ENCODE assay signal across 13 cellular contexts in genomic region chr2:222296311-222296736, GRCh38. TPM values are rescaled to one million over a fixed set of nuclear protein-coding genes. Genes with fewer than 3 reads are reported as not detected.
DNase-seq lines count a peak whose midpoint lies in the region; ATAC-seq and TF ChIP-seq lines count a peak whose summit lies in the region.
"Had no signal": no experiment of that assay in that cellular context is flagged by ENCODE, and none has a peak within 500 bp of the region (broad histone marks: within the 10 kb centered on the region; RNA-seq: fewer than 3 reads in every experiment).

No MANE protein-coding gene starts in this region.

- H3K9me3 ChIP-seq in CD8-positive, alpha-beta T cell (ENCODE audit: low read length) = no peaks in the 10 kb centered on the region
- H3K9me3 ChIP-seq in mesenchymal stem cell (ENCODE audit: control insufficient read depth, low read length) = no peaks in the 10 kb centered on the region
- H3K9me3 ChIP-seq in colonic mucosa = no peaks in the 10 kb centered on the region
- H3K9me3 ChIP-seq: right atrium auricular region had no signal

- H4K8ac ChIP-seq in mesenchymal stem cell (ENCODE audit: low read length) = no peak overlapping the region

- H3K4me3 ChIP-seq in AG04449 (ENCODE audit: low read depth, low read length) (peak overlapping the region; percentile 49), mesenchymal stem cell (ENCODE audit: insufficient read depth in 1 of 2, low read depth in 1 of 2, low read length in 2 of 2) (peak overlapping the region in 1 of 2 experiments; percentile 82), colonic mucosa (no peak overlapping the region)
- H3K4me3 ChIP-seq in CD8-positive, alpha-beta T cell (ENCODE audit: low read depth, low read length) = no peak overlapping the region

- H3K27me3 Mint-ChIP-seq in CD8-positive, alpha-beta T cell (ENCODE audit: low read depth) = peaks cover 81% of the 10 kb centered on the region
- peaks cover 80% of the 10 kb centered on the region for H3K27me3 Mint-ChIP-seq in activated T-helper 17 cell treated with anti-CD3 and anti-CD28 coated beads, Interleukin-2, amount 50 U/mL, for 72 hours

- H3K9me3 Mint-ChIP-seq in CD8-positive, alpha-beta T cell = no peaks in the 10 kb centered on the region
- peaks cover 5% of the 10 kb centered on the region for H3K9me3 Mint-ChIP-seq in activated T-helper 17 cell treated with anti-CD3 and anti-CD28 coated beads, Interleukin-2, amount 50 U/mL, for 72 hours

- no peaks in the 10 kb centered on the region for H3K36me3 Mint-ChIP-seq in CD8-positive, alpha-beta T cell
- H3K36me3 Mint-ChIP-seq in activated T-helper 17 cell treated with anti-CD3 and anti-CD28 coated beads, Interleukin-2, amount 50 U/mL, for 72 hours (ENCODE audit: low read depth) = peaks cover 12% of the 10 kb centered on the region

- H3K23ac ChIP-seq in mesenchymal stem cell (ENCODE audit: low read length in 2 of 2) = no peak overlapping the region

- H3K79me1 ChIP-seq in mesenchymal stem cell (replicated peaks; ENCODE audit: low read length, poor library complexity, severe bottlenecking) = no peaks in the 10 kb centered on the region

- peaks cover 21% of the 10 kb centered on the region for H3K4me1 Mint-ChIP-seq in CD8-positive, alpha-beta T cell (ENCODE audit: low read depth)
- H3K4me1 Mint-ChIP-seq in activated T-helper 17 cell treated with anti-CD3 and anti-CD28 coated beads, Interleukin-2, amount 50 U/mL, for 72 hours = peaks cover 11% of the 10 kb centered on the region

- H3K36me3 ChIP-seq in CD8-positive, alpha-beta T cell (ENCODE audit: insufficient read depth, low read length) = no peaks in the 10 kb centered on the region
- no peaks in the 10 kb centered on the region for H3K36me3 ChIP-seq in mesenchymal stem cell (ENCODE audit: control insufficient read depth in 1 of 2, insufficient read depth in 2 of 2, low read depth in 1 of 2, low read length in 2 of 2)
- no peaks in the 10 kb centered on the region for H3K36me3 ChIP-seq in colonic mucosa
- H3K36me3 ChIP-seq: right atrium auricular region had no signal

- H2AFZ ChIP-seq in mesenchymal stem cell (ENCODE audit: low read depth, low read length) = no peak overlapping the region

- no peak overlapping the region for H3K14ac ChIP-seq in mesenchymal stem cell (ENCODE audit: low read length in 2 of 2)

- no peak overlapping the region for H2BK120ac ChIP-seq in mesenchymal stem cell (ENCODE audit: low read depth, low read length)

- H3K4me2 ChIP-seq in mesenchymal stem cell (ENCODE audit: low read length, poor library complexity, severe bottlenecking) = no peak overlapping the region

- TF ChIP-seq CTCF in AG04449 (IDR thresholded peaks at IDR 0.05; ENCODE audit: insufficient read depth, low read length, missing control alignments) = no peak
- no peak for TF ChIP-seq CTCF in CD8-positive, alpha-beta T cell (IDR thresholded peaks at IDR 0.05)
- TF ChIP-seq CTCF in colonic mucosa (IDR thresholded peaks at IDR 0.05) = no peak

- H3K27me3 ChIP-seq in CD8-positive, alpha-beta T cell (ENCODE audit: insufficient read depth, low read length) = peaks cover 31% of the 10 kb centered on the region
- H3K27me3 ChIP-seq in mesenchymal stem cell (ENCODE audit: control insufficient read depth in 1 of 2, insufficient read depth in 1 of 2, low read length in 2 of 2) = peaks cover 98 to 99% of the 10 kb centered on the region in 2 experiments
- H3K27me3 ChIP-seq in colonic mucosa = peaks cover 94% of the 10 kb centered on the region

- no peak overlapping the region for H2BK15ac ChIP-seq in mesenchymal stem cell (ENCODE audit: low read depth, poor library complexity, severe bottlenecking)

- H3K4ac ChIP-seq in mesenchymal stem cell (ENCODE audit: low read depth in 1 of 2, low read length in 2 of 2) = no peak overlapping the region

- H2BK12ac ChIP-seq in mesenchymal stem cell (ENCODE audit: low read length in 2 of 2) = no peak overlapping the region

- CTCF ChIA-PET in AG04449 (lab: Yijun Ruan, JAX) = interaction anchor here (1.2 kb wide), 1 partner anchor 15 kb away, joined by 4 read pairs; no protein-coding TSS in a partner anchor
- CTCF ChIA-PET in CD8-positive, alpha-beta T cell (lab: Charles Lee) = no interaction called here

- no peak overlapping the region for H3K18ac ChIP-seq in mesenchymal stem cell (ENCODE audit: low read depth in 1 of 2, low read length in 2 of 2)

- DNase-seq in AG04449 (ENCODE audit: low read depth, low spot score) (no peak), mesenchymal stem cell (no peak), T1000 (lab: John Stamatoyannopoulos, UW) (no peak), colonic mucosa (no peak), NCI-H446 treated with DMSO at 0.1 percent for 48 hours (lab: John Stamatoyannopoulos, UW) (no peak), MV-4-11 (lab: John Stamatoyannopoulos, UW) (no peak)
- no peak for DNase-seq in CD8-positive, alpha-beta T cell
- DNase-seq: COR-L47, immature natural killer cell, NCI-H1436 treated with DMSO at 0.1 percent for 48 hours, NCI-H526 treated with DMSO at 0.1 percent for 48 hours had no signal

- H3K4me1 ChIP-seq in CD8-positive, alpha-beta T cell (ENCODE audit: insufficient read depth, low read length) = peaks cover 3% of the 10 kb centered on the region
- peaks cover 25% of the 10 kb centered on the region for H3K4me1 ChIP-seq in mesenchymal stem cell (ENCODE audit: control insufficient read depth, insufficient read depth, low read depth, low read length)
- peaks cover 9% of the 10 kb centered on the region for H3K4me1 ChIP-seq in colonic mucosa

- no peak overlapping the region for H4K91ac ChIP-seq in mesenchymal stem cell (ENCODE audit: low read length)

- no peak overlapping the region for H3K27ac Mint-ChIP-seq in CD8-positive, alpha-beta T cell
- H3K27ac Mint-ChIP-seq in activated T-helper 17 cell treated with anti-CD3 and anti-CD28 coated beads, Interleukin-2, amount 50 U/mL, for 72 hours = no peak overlapping the region
- H3K27ac Mint-ChIP-seq: immature natural killer cell had no signal

- H3K27ac ChIP-seq in CD8-positive, alpha-beta T cell (ENCODE audit: low read depth, low read length) = no peak overlapping the region
- H3K27ac ChIP-seq in mesenchymal stem cell (ENCODE audit: low read length, poor library complexity, severe bottlenecking) (no peak overlapping the region), colonic mucosa (no peak overlapping the region)
- H3K27ac ChIP-seq: right atrium auricular region had no signal

- 3% methylated on average over 5 of the region's 6 CpGs for WGBS in mesenchymal stem cell

- intact Hi-C loops in CD8-positive, alpha-beta T cell (cut with DNase I, micrococcal nuclease) = no loop called here
- intact Hi-C loops in colonic mucosa (cut with DNase I) = no loop called here

- H2AK5ac ChIP-seq in mesenchymal stem cell (ENCODE audit: low read length, severe bottlenecking) = no peak overlapping the region

- no peak overlapping the region for H2BK5ac ChIP-seq in mesenchymal stem cell (ENCODE audit: low read depth, low read length, poor library complexity, severe bottlenecking)

- H3K9ac ChIP-seq in mesenchymal stem cell (ENCODE audit: low read length) (peak overlapping the region; percentile 62), colonic mucosa (ENCODE audit: low read depth in 2 of 2, low read length in 2 of 2) (no peak overlapping the region)

- POLR2A ChIA-PET in AG04449 (lab: Yijun Ruan, JAX) = no interaction called here
- POLR2A ChIA-PET in CD8-positive, alpha-beta T cell (lab: Charles Lee) = no interaction called here

- ATAC-seq in CD8-positive, alpha-beta T cell = no peak
- no peak for ATAC-seq in activated T-helper 17 cell treated with anti-CD3 and anti-CD28 coated beads, Interleukin-2, amount 50 U/mL, for 72 hours (replicated peaks)

- H3K4me3 Mint-ChIP-seq in CD8-positive, alpha-beta T cell = peak overlapping the region; percentile 8
- peak overlapping the region; percentile 69 for H3K4me3 Mint-ChIP-seq in activated T-helper 17 cell treated with anti-CD3 and anti-CD28 coated beads, Interleukin-2, amount 50 U/mL, for 72 hours

RNA-seq across cellular contexts. Expression of gene PAX3, which starts 2.5 kb away (rescaled TPM):
- not detected for total RNA-seq in CD8-positive, alpha-beta T cell
- not detected for total RNA-seq in activated T-helper 17 cell treated with anti-CD3 and anti-CD28 coated beads, Interleukin-2, amount 50 U/mL, for 72 hours
- not detected for polyA plus RNA-seq in mesenchymal stem cell (2013, experiment 1 of 2)
- not detected for polyA plus RNA-seq in mesenchymal stem cell (2013, experiment 2 of 2)
- total RNA-seq in colonic mucosa = under 1 TPM in 1 of 2 donors, not detected in 1; 0.16 TPM
- polyA plus RNA-seq: immature natural killer cell had no signal
